ENCODE assay signal across 23 cellular contexts in genomic region chr5:40396312-40396711, GRCh38.
"Had no signal": no experiment of that assay in that cellular context is flagged by ENCODE, and none has a peak within 500 bp of the region (broad histone marks: within the 10 kb centered on the region; RNA-seq: fewer than 3 reads in every experiment).

No MANE protein-coding gene starts in this region.

- H3K9me3 ChIP-seq: heart left ventricle, pancreas, testis, tibial nerve, upper lobe of right lung, vagina had no signal

- H3K4me1 ChIP-seq: pancreas, testis, upper lobe of right lung, vagina had no signal

- FAIRE-seq: pancreas, small intestine had no signal

- H3K27me3 Mint-ChIP-seq: naive B cell; progenitor cell of endocrine pancreas; stimulated activated naive CD8-positive, alpha-beta T cell treated with anti-CD3 and anti-CD28 coated beads, Interleukin-15, Interleukin-2, amounts not matched to agents 100 ng/mL and 50 ng/mL, for 24 hours had no signal

- H3K27ac Mint-ChIP-seq: naive B cell; nephron; progenitor cell of endocrine pancreas; stimulated activated naive CD8-positive, alpha-beta T cell treated with anti-CD3 and anti-CD28 coated beads, Interleukin-15, Interleukin-2, amounts not matched to agents 100 ng/mL and 50 ng/mL, for 24 hours had no signal

- H3K27me3 ChIP-seq: heart left ventricle, pancreas, testis, tibial nerve, upper lobe of right lung, vagina had no signal

- H3K36me3 ChIP-seq: heart left ventricle, pancreas, tibial nerve, upper lobe of right lung, vagina had no signal

- H3K27ac ChIP-seq: dorsolateral prefrontal cortex, heart left ventricle, pancreas, testis, tibial nerve, upper lobe of right lung, vagina had no signal

- H3K36me3 Mint-ChIP-seq: naive B cell had no signal

- H3K4me3 ChIP-seq: dorsolateral prefrontal cortex, heart left ventricle, lung, pancreas, testis, tibial nerve, upper lobe of right lung, vagina had no signal

- H3K4me3 Mint-ChIP-seq: naive B cell; nephron; stimulated activated naive CD8-positive, alpha-beta T cell treated with anti-CD3 and anti-CD28 coated beads, Interleukin-15, Interleukin-2, amounts not matched to agents 100 ng/mL and 50 ng/mL, for 24 hours had no signal

- DNase-seq: dorsolateral prefrontal cortex; effector CD8-positive, alpha-beta T cell; foreskin melanocyte; heart left ventricle; hippocampal formation; left colon; left ventricle myocardium superior; mesenchymal stem cell; midbrain; naive B cell; occipital lobe; pancreas; right cardiac atrium; small intestine; stimulated activated CD4-positive, alpha-beta T cell treated with anti-CD3 and anti-CD28 coated beads, Interleukin-12 subunit alpha, Interleukin-12 subunit beta, amount 100 ng/mL, for 4 hours; testis; upper lobe of right lung had no signal

- ATAC-seq: heart left ventricle, left colon, left ventricle myocardium superior, pancreas, right cardiac atrium, upper lobe of right lung had no signal

- H3K9me3 Mint-ChIP-seq: nephron had no signal
